In the genomic region with DNA sequence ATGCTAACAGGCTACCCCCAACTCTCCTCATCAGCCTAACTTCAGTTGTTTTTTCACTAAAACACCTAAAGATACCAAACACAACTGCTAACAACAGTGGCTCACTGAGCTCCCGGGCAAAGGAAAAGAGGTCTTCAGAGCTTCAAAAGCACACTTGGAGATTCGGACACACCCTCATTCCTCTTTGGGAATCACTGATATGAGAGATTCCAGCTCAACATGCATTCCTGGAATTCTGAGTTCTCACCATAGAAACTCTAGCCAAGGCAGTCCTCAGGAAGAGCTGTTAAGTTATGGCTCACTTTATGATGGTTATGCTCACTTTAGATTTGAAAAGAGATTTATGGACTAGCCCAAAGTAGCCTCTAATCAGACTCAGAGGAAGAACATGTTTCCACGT, we compare ENCODE assay signal across 10 cellular contexts. TPM values are rescaled to one million over a fixed set of nuclear protein-coding genes. Genes with fewer than 3 reads are reported as not detected.
DNase-seq lines count a peak whose midpoint lies in the region; ATAC-seq and FAIRE-seq lines count a peak whose summit lies in the region.
"Had no signal": no experiment of that assay in that cellular context is flagged by ENCODE, and none has a peak within 500 bp of the region (broad histone marks: within the 10 kb centered on the region; RNA-seq: fewer than 3 reads in every experiment).

No MANE protein-coding gene starts in this region.

- H3K4me1 ChIP-seq in mesenchymal stem cell (ENCODE audit: control insufficient read depth, insufficient read depth, low read depth, low read length): no peaks in the 10 kb centered on the region
- no peaks in the 10 kb centered on the region for H3K4me1 ChIP-seq in naive thymus-derived CD4-positive, alpha-beta T cell (ENCODE audit: control insufficient read depth in 2 of 2, insufficient read depth in 2 of 2, low read length in 2 of 2)

- H2BK12ac ChIP-seq in mesenchymal stem cell (ENCODE audit: low read length in 2 of 2): no peak overlapping the region

- no peak overlapping the region for H2AK5ac ChIP-seq in mesenchymal stem cell (ENCODE audit: low read length, severe bottlenecking)

- no peak overlapping the region for H3K4me3 ChIP-seq in mesenchymal stem cell (ENCODE audit: insufficient read depth in 1 of 2, low read depth in 1 of 2, low read length in 2 of 2)
- no peak overlapping the region for H3K4me3 ChIP-seq in naive thymus-derived CD4-positive, alpha-beta T cell (ENCODE audit: low read length)
- H3K4me3 ChIP-seq: pancreas had no signal

- 41% methylated on average over 3 of the region's 3 CpGs for WGBS in mesenchymal stem cell

- no peaks in the 10 kb centered on the region for H3K4me1 Mint-ChIP-seq in naive thymus-derived CD4-positive, alpha-beta T cell

- no peak overlapping the region for H3K4me3 Mint-ChIP-seq in naive thymus-derived CD4-positive, alpha-beta T cell

- intact Hi-C loops in naive thymus-derived CD4-positive, alpha-beta T cell (cut with micrococcal nuclease): no loop called here

- H4K91ac ChIP-seq in mesenchymal stem cell (ENCODE audit: low read length): no peak overlapping the region

- no peaks in the 10 kb centered on the region for H3K9me3 Mint-ChIP-seq in naive thymus-derived CD4-positive, alpha-beta T cell

- no peak overlapping the region for H2AFZ ChIP-seq in mesenchymal stem cell (ENCODE audit: low read depth, low read length)

- no peaks in the 10 kb centered on the region for H3K36me3 ChIP-seq in mesenchymal stem cell (ENCODE audit: control insufficient read depth in 1 of 2, insufficient read depth in 2 of 2, low read depth in 1 of 2, low read length in 2 of 2)
- H3K36me3 ChIP-seq in naive thymus-derived CD4-positive, alpha-beta T cell (ENCODE audit: control insufficient read depth in 2 of 3, insufficient read depth in 3 of 3, low read length in 3 of 3): no peaks in the 10 kb centered on the region
- H3K36me3 ChIP-seq: pancreas had no signal

- H3K27ac Mint-ChIP-seq in naive thymus-derived CD4-positive, alpha-beta T cell: no peak overlapping the region

- H3K23ac ChIP-seq in mesenchymal stem cell (ENCODE audit: low read length in 2 of 2): no peak overlapping the region

- H3K4ac ChIP-seq in mesenchymal stem cell (ENCODE audit: low read depth in 1 of 2, low read length in 2 of 2): no peak overlapping the region

- H2BK5ac ChIP-seq in mesenchymal stem cell (ENCODE audit: low read depth, low read length, poor library complexity, severe bottlenecking): no peak overlapping the region

- peak; percentile 69 for FAIRE-seq in HTR-8/SVneo (lab: Jason Lieb, UNC)
- FAIRE-seq: pancreas had no signal

- no peak overlapping the region for H2BK120ac ChIP-seq in mesenchymal stem cell (ENCODE audit: low read depth, low read length)

- H2BK15ac ChIP-seq in mesenchymal stem cell (ENCODE audit: low read depth, poor library complexity, severe bottlenecking): peak overlapping the region; percentile 45

- peak overlapping the region in 1 of 2 experiments; percentile 26 for H3K18ac ChIP-seq in mesenchymal stem cell (ENCODE audit: low read depth in 1 of 2, low read length in 2 of 2)

- no peak overlapping the region for H3K4me2 ChIP-seq in mesenchymal stem cell (ENCODE audit: low read length, poor library complexity, severe bottlenecking)

- H3K27me3 ChIP-seq in mesenchymal stem cell (ENCODE audit: control insufficient read depth in 1 of 2, insufficient read depth in 1 of 2, low read length in 2 of 2): no peaks in the 10 kb centered on the region
- H3K27me3 ChIP-seq in naive thymus-derived CD4-positive, alpha-beta T cell (ENCODE audit: control insufficient read depth in 2 of 2, insufficient read depth in 2 of 2, low read length in 2 of 2): no peaks in the 10 kb centered on the region
- H3K27me3 ChIP-seq: pancreas had no signal

- peak; percentile 15 for DNase-seq in AG08396 (ENCODE audit: low spot score)
- peak; percentile 56 for DNase-seq in HTR-8/SVneo (ENCODE audit: insufficient read length, low spot score)
- DNase-seq in ecto neural progenitor cell (ENCODE audit: low spot score): peak; percentile 46
- DNase-seq in mesenchymal stem cell: peak; percentile 30
- no peak for DNase-seq in activated CD4-positive, alpha-beta T cell treated with anti-CD3 and anti-CD28 coated beads, Interleukin-2, amount 50 U/mL, for 4 hours
- DNase-seq in naive thymus-derived CD4-positive, alpha-beta T cell: no peak
- no peak for DNase-seq in mucosa of gallbladder (ENCODE audit: low spot score)
- DNase-seq in NCI-H774 (lab: John Stamatoyannopoulos, UW): no peak
- DNase-seq: KG1, pancreas had no signal

- POLR2A ChIA-PET in naive thymus-derived CD4-positive, alpha-beta T cell (lab: Charles Lee): interaction anchor here (0.6 kb wide), 1 partner anchor 57 kb away, joined by 3 read pairs; no protein-coding TSS in a partner anchor

- H3K27ac ChIP-seq in mesenchymal stem cell (ENCODE audit: low read length, poor library complexity, severe bottlenecking): no peak overlapping the region
- no peak overlapping the region for H3K27ac ChIP-seq in naive thymus-derived CD4-positive, alpha-beta T cell (ENCODE audit: low read depth, low read length)
- H3K27ac ChIP-seq: pancreas had no signal

- no peak overlapping the region for H3K9ac ChIP-seq in mesenchymal stem cell (ENCODE audit: low read length)

- no peak for ATAC-seq in naive thymus-derived CD4-positive, alpha-beta T cell
- ATAC-seq: pancreas had no signal

- no peak overlapping the region for H3K14ac ChIP-seq in mesenchymal stem cell (ENCODE audit: low read length in 2 of 2)

- H3K79me1 ChIP-seq in mesenchymal stem cell (replicated peaks; ENCODE audit: low read length, poor library complexity, severe bottlenecking): no peaks in the 10 kb centered on the region

- peaks cover 3 to 43% (median 28%) of the 10 kb centered on the region in 5 donors for H3K27me3 Mint-ChIP-seq in naive thymus-derived CD4-positive, alpha-beta T cell

- H4K8ac ChIP-seq in mesenchymal stem cell (ENCODE audit: low read length): no peak overlapping the region

- no peaks in the 10 kb centered on the region for H3K9me3 ChIP-seq in mesenchymal stem cell (ENCODE audit: control insufficient read depth, low read length)
- no peaks in the 10 kb centered on the region for H3K9me3 ChIP-seq in naive thymus-derived CD4-positive, alpha-beta T cell (ENCODE audit: control insufficient read depth in 2 of 3, low read length in 3 of 3)
- H3K9me3 ChIP-seq: pancreas had no signal

- CTCF ChIA-PET in naive thymus-derived CD4-positive, alpha-beta T cell (lab: Charles Lee): no interaction called here

- H3K36me3 Mint-ChIP-seq in naive thymus-derived CD4-positive, alpha-beta T cell: no peaks in the 10 kb centered on the region

RNA-seq across cellular contexts. Expression of gene STXBP6, which starts 40.1 kb away (rescaled TPM):
- 9.7 TPM for polyA plus RNA-seq in mesenchymal stem cell (2013, experiment 1 of 2)
- 11.0 TPM for polyA plus RNA-seq in mesenchymal stem cell (2013, experiment 2 of 2)
- total RNA-seq in naive thymus-derived CD4-positive, alpha-beta T cell: not detected
- not detected for polyA plus RNA-seq in naive thymus-derived CD4-positive, alpha-beta T cell
- total RNA-seq in mucosa of gallbladder: 31.1 TPM

Comparison
In these comparisons a context has a peak if more than half of its experiments do, and no peak if none do; other contexts are left out.
1. DNase-seq: peak in AG08396 (single experiment), HTR-8/SVneo (single experiment), ecto neural progenitor cell (single experiment) and mesenchymal stem cell (single experiment); none in activated CD4-positive, alpha-beta T cell treated with anti-CD3 and anti-CD28 coated beads, Interleukin-2, amount 50 U/mL, for 4 hours (0 of 2), naive thymus-derived CD4-positive, alpha-beta T cell (0 of 9), mucosa of gallbladder (single experiment) and NCI-H774 (single experiment).
2. RNA of gene STXBP6, which starts 40.1 kb away (total RNA-seq): 31.1 TPM in mucosa of gallbladder (single experiment); not detected in naive thymus-derived CD4-positive, alpha-beta T cell; every median in the first group is over 10 times any median in the second.